In the genomic region with DNA sequence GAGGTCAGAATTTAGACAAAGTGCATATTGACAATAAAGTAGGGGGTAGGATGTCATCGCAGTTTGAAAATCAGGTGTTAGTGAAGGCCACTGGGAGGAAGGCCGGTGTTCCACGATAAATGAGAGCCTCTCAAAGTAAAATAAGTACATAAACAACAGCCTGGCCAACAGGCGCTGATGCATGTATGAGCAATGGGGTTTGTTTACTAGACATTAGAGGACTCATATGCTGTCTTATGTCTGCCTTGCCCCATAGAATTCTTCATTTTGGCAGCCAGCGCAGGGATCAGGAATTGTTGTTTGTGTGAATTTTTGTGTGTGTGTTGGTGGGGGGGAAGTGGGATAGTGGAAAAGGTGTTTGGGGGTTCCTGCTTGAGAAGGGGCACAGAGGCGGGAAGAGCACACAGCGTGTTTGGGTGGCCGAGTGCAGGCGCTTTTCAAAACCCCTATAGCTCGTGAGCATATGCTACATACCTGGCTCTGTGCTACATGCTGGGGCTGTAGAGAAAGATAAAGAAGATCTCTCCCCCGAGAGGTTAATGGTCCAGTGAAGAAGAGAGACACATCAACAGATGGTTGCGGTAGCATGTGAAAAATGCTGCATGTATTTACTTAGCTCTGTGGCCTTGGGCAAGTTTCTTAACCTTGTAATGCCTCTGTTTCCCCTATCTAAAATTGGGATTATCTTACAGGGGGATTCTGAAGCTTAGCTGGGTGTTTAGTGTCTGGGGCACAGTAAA, we compare ENCODE assay signal across 1 cellular context.
TF ChIP-seq lines count a peak whose summit lies in the region.

No MANE protein-coding gene starts in this region.

TF ChIP-seq in K562, 482 proteins besides CTCF, POLR2A, EP300 and RAD21:
- TF ChIP-seq ZBTB8A (IDR thresholded peaks at IDR 0.05; ENCODE audit: partially characterized antibody), result no peak
- TF ChIP-seq NFIX (CRISPR knock-in tag; IDR thresholded peaks at IDR 0.05; ENCODE audit: low read depth), result no peak
- no peak for TF ChIP-seq RBFOX2 (IDR thresholded peaks at IDR 0.05; ENCODE audit: low read depth, low read length)
- TF ChIP-seq KDM2B (CRISPR knock-in tag; IDR thresholded peaks at IDR 0.05), result no peak
- TF ChIP-seq, protein P1, sequence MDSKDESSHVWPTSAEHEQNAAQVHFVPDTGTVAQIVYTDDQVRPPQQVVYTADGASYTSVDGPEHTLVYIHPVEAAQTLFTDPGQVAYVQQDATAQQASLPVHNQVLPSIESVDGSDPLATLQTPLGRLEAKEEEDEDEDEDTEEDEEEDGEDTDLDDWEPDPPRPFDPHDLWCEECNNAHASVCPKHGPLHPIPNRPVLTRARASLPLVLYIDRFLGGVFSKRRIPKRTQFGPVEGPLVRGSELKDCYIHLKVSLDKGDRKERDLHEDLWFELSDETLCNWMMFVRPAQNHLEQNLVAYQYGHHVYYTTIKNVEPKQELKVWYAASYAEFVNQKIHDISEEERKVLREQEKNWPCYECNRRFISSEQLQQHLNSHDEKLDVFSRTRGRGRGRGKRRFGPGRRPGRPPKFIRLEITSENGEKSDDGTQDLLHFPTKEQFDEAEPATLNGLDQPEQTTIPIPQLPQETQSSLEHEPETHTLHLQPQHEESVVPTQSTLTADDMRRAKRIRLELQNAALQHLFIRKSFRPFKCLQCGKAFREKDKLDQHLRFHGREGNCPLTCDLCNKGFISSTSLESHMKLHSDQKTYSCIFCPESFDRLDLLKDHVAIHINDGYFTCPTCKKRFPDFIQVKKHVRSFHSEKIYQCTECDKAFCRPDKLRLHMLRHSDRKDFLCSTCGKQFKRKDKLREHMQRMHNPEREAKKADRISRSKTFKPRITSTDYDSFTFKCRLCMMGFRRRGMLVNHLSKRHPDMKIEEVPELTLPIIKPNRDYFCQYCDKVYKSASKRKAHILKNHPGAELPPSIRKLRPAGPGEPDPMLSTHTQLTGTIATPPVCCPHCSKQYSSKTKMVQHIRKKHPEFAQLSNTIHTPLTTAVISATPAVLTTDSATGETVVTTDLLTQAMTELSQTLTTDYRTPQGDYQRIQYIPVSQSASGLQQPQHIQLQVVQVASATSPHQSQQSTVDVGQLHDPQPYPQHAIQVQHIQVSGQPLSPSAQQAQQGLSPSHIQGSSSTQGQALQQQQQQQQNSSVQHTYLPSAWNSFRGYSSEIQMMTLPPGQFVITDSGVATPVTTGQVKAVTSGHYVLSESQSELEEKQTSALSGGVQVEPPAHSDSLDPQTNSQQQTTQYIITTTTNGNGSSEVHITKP (IDR thresholded peaks at IDR 0.05; ENCODE audit: partially characterized antibody), result peak; percentile 19
